In the genomic region with DNA sequence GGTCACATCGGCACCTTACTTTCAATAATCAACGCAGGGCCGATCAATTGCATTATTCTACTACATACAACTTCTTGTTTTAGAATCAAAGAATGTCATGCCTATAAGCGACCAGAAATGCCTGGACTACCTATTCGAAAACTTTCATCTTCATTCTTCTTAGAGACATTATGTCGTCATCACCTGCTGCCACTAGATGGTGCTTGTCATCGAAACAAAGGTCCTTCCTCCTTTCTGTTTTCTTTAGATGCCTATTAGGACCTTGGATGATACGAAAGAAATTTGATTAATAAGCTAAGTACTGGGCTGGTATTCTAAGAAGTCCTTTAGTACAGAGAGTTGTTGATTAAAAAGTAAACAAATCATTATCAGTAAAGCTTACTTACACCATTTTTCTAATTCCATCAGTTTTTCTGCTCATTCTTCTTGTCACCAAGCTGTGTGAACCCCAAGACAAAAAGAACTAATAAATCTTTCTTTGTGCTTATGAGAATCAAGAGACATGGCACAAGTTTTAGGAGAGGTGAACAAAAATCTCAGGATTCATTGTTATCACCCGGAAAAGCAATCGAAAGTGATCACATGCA, we compare ENCODE assay signal across 8 cellular contexts.
DNase-seq lines count a peak whose midpoint lies in the region; ATAC-seq, FAIRE-seq and TF ChIP-seq lines count a peak whose summit lies in the region.

No MANE protein-coding gene starts in this region.

- POLR2A ChIA-PET in HepG2 (lab: Yijun Ruan, JAX): no interaction called here

- H2AFZ ChIP-seq in HepG2 (ENCODE audit: low read length): no peak overlapping the region

- ATAC-seq in GM21723 (IDR thresholded peaks at IDR 0.05; ENCODE audit: unreplicated experiment): peak; percentile 77
- no peak; the same call in 2 of the 3 replicates for ATAC-seq in HepG2

- H4K20me1 ChIP-seq in HepG2 (ENCODE audit: insufficient read depth, low read length): no peaks in the 10 kb centered on the region

- TF ChIP-seq RAD21 in HepG2 (CRISPR knock-in tag; IDR thresholded peaks at IDR 0.05): no peak

- H3K4me3 ChIP-seq in Jurkat, Clone E6-1 (ENCODE audit: low read length): no peak overlapping the region; the same call in 1 of the 2 replicates
- no peak overlapping the region for H3K4me3 ChIP-seq in HepG2 (replicated peaks in 1 of 3; ENCODE audit: insufficient read depth in 1 of 3, low read depth in 2 of 3, low read length in 3 of 3)

- CTCF ChIA-PET in HepG2 (lab: Yijun Ruan, JAX; ENCODE audit: low intra/inter-chr PET ratio, low total read pairs): interaction anchor here (1.5 kb wide), 1 partner anchor 529 kb away, joined by 8 read pairs; no protein-coding TSS in a partner anchor

- no peaks in the 10 kb centered on the region for H3K9me3 ChIP-seq in HepG2 (ENCODE audit: low read length)

- H3K9ac ChIP-seq in HepG2 (ENCODE audit: insufficient read depth, low read depth, low read length): no peak overlapping the region

- no peak overlapping the region for H3K4me2 ChIP-seq in HepG2 (ENCODE audit: low read depth, low read length)

- H3K36me3 ChIP-seq in HepG2 (replicated peaks in 1 of 2; ENCODE audit: control insufficient read depth in 1 of 2, insufficient read depth in 2 of 2, low read length in 2 of 2): no peaks in the 10 kb centered on the region

- DNase-seq in activated gamma-delta T cell treated with Interleukin-2 at 50 U/mL for 16 hours (peak; percentile 43), activated gamma-delta T cell (lab: John Stamatoyannopoulos, UW) (no peak), SHP77 (lab: John Stamatoyannopoulos, UW) (peak; percentile 38 to 47), HepG2 (ENCODE audit: low spot score) (peak; percentile 31), stromal cell of bone marrow (ENCODE audit: low read depth) (peak; percentile 48)
- peak; percentile 81 for DNase-seq in Jurkat, Clone E6-1 (ENCODE audit: low read depth, low spot score)
- peak; percentile 38 for DNase-seq in central memory CD4-positive, alpha-beta T cell

- peaks cover 1 to 34% of the 10 kb centered on the region in 2 experiments; a peak in 3 of 5 replicates for H3K27me3 ChIP-seq in HepG2 (ENCODE audit: control insufficient read depth in 1 of 2, insufficient read depth in 2 of 2, low read length in 2 of 2)

- H3K79me2 ChIP-seq in HepG2 (ENCODE audit: insufficient read depth, low read length): no peaks in the 10 kb centered on the region

- peak; percentile 71 for FAIRE-seq in HepG2 (lab: Jason Lieb, UNC)

- H3K4me1 ChIP-seq in HepG2 (ENCODE audit: insufficient read depth, low read length): peaks cover 15% of the 10 kb centered on the region

- no peak for TF ChIP-seq POLR2A in HepG2 (IDR thresholded peaks at IDR 0.05; ENCODE audit: insufficient read depth in 1 of 2, low read depth in 2 of 2, low read length in 2 of 2)

- intact Hi-C loops in HepG2 (cut with micrococcal nuclease; ENCODE audit: unreplicated experiment): loop anchor here (1.0 kb wide), 1 partner anchor 529 kb away; no protein-coding TSS in a partner anchor

- in situ Hi-C loops in HepG2 (cut with HindIII; ENCODE audit: extremely low pct_ligation_motif_present, low pct_unique_long_range_greater_than_20kb): loop anchor here (10.0 kb wide), 1 partner anchor 371 kb away; no protein-coding TSS in a partner anchor

- TF ChIP-seq EP300 in HepG2 (IDR thresholded peaks at IDR 0.05; ENCODE audit: low read depth in 2 of 2, low read length in 2 of 2) (no peak), HepG2 (CRISPR knock-in tag; IDR thresholded peaks at IDR 0.05; ENCODE audit: borderline replicate concordance) (no peak)

- WGBS in HepG2 (ENCODE audit: low lambda C conversion rate): 12% methylated on average over 10 of the region's 10 CpGs

- H3K27ac ChIP-seq in HepG2 (ENCODE audit: extremely low read length, insufficient read depth, low read length): no peak overlapping the region

- no TSS peak for BruUV-seq in HepG2 (replicated peaks; lab: Mats Ljungman, UMichigan)

- TF ChIP-seq CTCF in HepG2 (CRISPR knock-in tag; IDR thresholded peaks at IDR 0.05): peak; percentile 67

TF ChIP-seq in HepG2, 621 proteins besides CTCF, POLR2A, EP300 and RAD21:
- no peak for TF ChIP-seq TP53 (CRISPR knock-in tag; conservative IDR thresholded peaks at IDR 0.05)
- TF ChIP-seq ATF7 (IDR thresholded peaks at IDR 0.05): peak; percentile 88
- TF ChIP-seq ATF7 (CRISPR knock-in tag; IDR thresholded peaks at IDR 0.05): no peak
- TF ChIP-seq CEBPB (IDR thresholded peaks at IDR 0.05; ENCODE audit: borderline replicate concordance, low read depth, low read length): peak; percentile 58
- peak; percentile 47 for TF ChIP-seq STAG1 (CRISPR knock-in tag; IDR thresholded peaks at IDR 0.05)
- peak; percentile 70 for TF ChIP-seq CEBPG (CRISPR knock-in tag; IDR thresholded peaks at IDR 0.05)
- TF ChIP-seq CREB1 (IDR thresholded peaks at IDR 0.05): peak; percentile 91
- TF ChIP-seq CREB1 (CRISPR knock-in tag; IDR thresholded peaks at IDR 0.05): peak; percentile 47
- no peak for TF ChIP-seq SAP130 (CRISPR knock-in tag; IDR thresholded peaks at IDR 0.05; ENCODE audit: low read depth)
- peak; percentile 41; the same call in 1 of the 2 replicates for TF ChIP-seq SMC3 (IDR thresholded peaks at IDR 0.05; ENCODE audit: low read length)
